16 cellular contexts compared by ENCODE assay signal in genomic region chr2:44083054-44083453, GRCh38.
DNase-seq lines count a peak whose midpoint lies in the region; ATAC-seq and TF ChIP-seq lines count a peak whose summit lies in the region.
"Had no signal": no experiment of that assay in that cellular context is flagged by ENCODE, and none has a peak within 500 bp of the region (broad histone marks: within the 10 kb centered on the region; RNA-seq: fewer than 3 reads in every experiment).

No MANE protein-coding gene starts in this region.

- 43 to 53% (median 49%) methylated on average over 4 of the region's 4 CpGs for WGBS in psoas muscle, 3 donors

- H3K9me3 ChIP-seq in adipocyte (ENCODE audit: control insufficient read depth, low read length) (no peaks in the 10 kb centered on the region), psoas muscle (no peaks in the 10 kb centered on the region)
- H3K9me3 ChIP-seq: Caco-2 had no signal

- peak; percentile 55 for ATAC-seq in left lobe of liver
- peak in 3 of 4 donors; percentile 22 to 35 (median 26) for ATAC-seq in psoas muscle
- no peak for ATAC-seq in HG02642 (IDR thresholded peaks at IDR 0.05; ENCODE audit: poor library complexity, unreplicated experiment)
- ATAC-seq in HG03432 (IDR thresholded peaks at IDR 0.05; ENCODE audit: unreplicated experiment), result no peak

- H3K36me3 ChIP-seq in adipocyte (ENCODE audit: control insufficient read depth, insufficient read depth, low read length, severe bottlenecking) (no peaks in the 10 kb centered on the region), psoas muscle (ENCODE audit: insufficient read depth in 1 of 2, low read depth in 1 of 2) (no peaks in the 10 kb centered on the region)

- H3K4me3 ChIP-seq in adipocyte (ENCODE audit: low read length) (no peak overlapping the region), psoas muscle (no peak overlapping the region)

- intact Hi-C loops in psoas muscle (cut with DNase I), result loop anchor here in 1 of 2 donors (10.0 kb wide), 1 partner anchor 82 kb away; the partner anchor contains the start of gene PPM1B

- H3K4me1 ChIP-seq in adipocyte (ENCODE audit: control insufficient read depth, insufficient read depth, low read length), result peaks cover 25% of the 10 kb centered on the region
- H3K4me1 ChIP-seq in psoas muscle, result peaks cover 29% of the 10 kb centered on the region

- no peaks in the 10 kb centered on the region for H3K27me3 ChIP-seq in adipocyte (replicated peaks; ENCODE audit: control insufficient read depth, insufficient read depth, low read length)
- H3K27me3 ChIP-seq in psoas muscle (ENCODE audit: insufficient read depth in 3 of 3, low read length in 2 of 3), result no peaks in the 10 kb centered on the region

- H3K9ac ChIP-seq in adipocyte (ENCODE audit: low read length), result peak overlapping the region; percentile 74

- no peak for TF ChIP-seq CTCF in psoas muscle (IDR thresholded peaks at IDR 0.05)

- in situ Hi-C loops in G401 (cut with HindIII; ENCODE audit: low sequenced_read_pairs), result no loop called here

- DNase-seq in G401 (ENCODE audit: low spot score) (peak; percentile 27), adipocyte (ENCODE audit: low read depth) (no peak), left lobe of liver (ENCODE audit: low spot score) (peak; percentile 72), psoas muscle (no peak), activated gamma-delta T cell treated with Interleukin-2 at 50 U/mL for 16 hours (no peak), RPMI8226 (no peak)
- DNase-seq: Caco-2, DMS153, HCEC 1CT, NCI-H1436 treated with DMSO at 0.1 percent for 48 hours, NCI-H2029 treated with DMSO at 0.1 percent for 48 hours, NCI-H510A, NCI-H82 had no signal

- peak overlapping the region; percentile 72 for H3K27ac ChIP-seq in psoas muscle
- H3K27ac ChIP-seq: HL-60 had no signal

Comparison
In these comparisons a context has a peak if more than half of its experiments do, and no peak if none do; other contexts are left out.
1. DNase-seq: peak in G401 (single experiment) and left lobe of liver (single experiment); none in adipocyte (single experiment), psoas muscle (0 of 2), activated gamma-delta T cell treated with Interleukin-2 at 50 U/mL for 16 hours (single experiment) and RPMI8226 (single experiment).
2. ATAC-seq: peak in left lobe of liver (single experiment) and psoas muscle (3 of 4); none in HG02642 (single experiment) and HG03432 (single experiment).